8 cellular contexts compared by ENCODE assay signal in genomic region chr10:109922976-109923921, GRCh38. TPM values are rescaled to one million over a fixed set of nuclear protein-coding genes. Genes with fewer than 3 reads are reported as not detected.
A peak's percentile ranks its signal among the peaks of the same experiment; 100 is the strongest.
DNase-seq lines count a peak whose midpoint lies in the region; ATAC-seq and TF ChIP-seq lines count a peak whose summit lies in the region.

Gene XPNPEP1 (minus strand): TSS chr10:109923511. CDS start chr10:109923433, 78 bp downstream.

- peaks cover 18% of the 10 kb centered on the region; the same call in 1 of the 2 replicates for H3K36me3 Mint-ChIP-seq in HFFc6 (ENCODE audit: low read depth)

- H3K27ac ChIP-seq in adrenal gland, result peak within 1 kb of the TSS in 4 of 5 donors; percentile 75 to 97 (median 92)
- H3K27ac ChIP-seq in left ventricle myocardium inferior (replicated peaks), result peak within 1 kb of the TSS; percentile 96
- peak within 1 kb of the TSS; percentile 99 for H3K27ac ChIP-seq in psoas muscle

- H3K27ac Mint-ChIP-seq in HFFc6, result peak within 1 kb of the TSS; percentile 88

- ATAC-seq in psoas muscle, result peak; percentile 98 to 99 (median 98)

- H3K4me3 ChIP-seq in GM12865 (ENCODE audit: low read depth, low read length) (peak within 1 kb of the TSS; percentile 86), adrenal gland (peak within 1 kb of the TSS; percentile 67 to 99 (median 72)), left ventricle myocardium inferior (peak within 1 kb of the TSS; percentile 97), psoas muscle (peak within 1 kb of the TSS; percentile 95)

- intact Hi-C loops in T-helper 1 cell treated with Interleukin-12 subunit alpha and Interleukin-12 subunit beta and Interleukin-4 antibody, amounts not matched to agents 30 ng/mL and 1 ng/mL, for 36 hours (cut with micrococcal nuclease), result loop anchor here (1.0 to 5.0 kb wide), 12 partner anchors 8 to 994 kb away; partner anchors contain the start of genes BBIP1, PDCD4 and SHOC2
- intact Hi-C loops in adrenal gland (cut with DNase I) (no loop called here), left ventricle myocardium inferior (cut with micrococcal nuclease) (no loop called here), psoas muscle (cut with DNase I) (loop anchor here in 1 of 2 donors (2.0 to 5.0 kb wide), 2 partner anchors 36 to 86 kb away; no protein-coding TSS in a partner anchor)

- peak; percentile 91 for DNase-seq in GM12865 (ENCODE audit: low read depth)
- peak; percentile 79 for DNase-seq in HFFc6
- DNase-seq in NAMALWA (ENCODE audit: low spot score), result peak; percentile 89
- peak; percentile 89 to 94 (median 91) for DNase-seq in adrenal gland
- DNase-seq in left ventricle myocardium inferior, result peak; percentile 90
- peak; percentile 90 to 94 for DNase-seq in psoas muscle
- DNase-seq in ureter (ENCODE audit: low spot score), result peak; percentile 89

- 2 to 16% (median 8%) methylated on average over 15 to 105 of the region's 105 CpGs for WGBS in adrenal gland, 4 donors
- 1% methylated on average over 82 to 104 of the region's 105 CpGs for WGBS in psoas muscle, 3 donors

- H3K4me1 ChIP-seq in adrenal gland (replicated peaks in 1 of 2) (peaks cover 10 to 22% of the 10 kb centered on the region in 2 donors), left ventricle myocardium inferior (peaks cover 28% of the 10 kb centered on the region), psoas muscle (peaks cover 13% of the 10 kb centered on the region)

- no peaks in the 10 kb centered on the region for H3K9me3 Mint-ChIP-seq in HFFc6

- H3K9me3 ChIP-seq in adrenal gland (replicated peaks in 1 of 3) (no peaks in the 10 kb centered on the region), left ventricle myocardium inferior (replicated peaks) (no peaks in the 10 kb centered on the region), psoas muscle (no peaks in the 10 kb centered on the region)

- peaks cover 45% of the 10 kb centered on the region for H3K4me1 Mint-ChIP-seq in HFFc6 (ENCODE audit: low read depth)

- TF ChIP-seq CTCF in GM12865 (IDR thresholded peaks at IDR 0.05; ENCODE audit: insufficient read depth, low read depth, low read length, missing control alignments) (no peak), HFFc6 (IDR thresholded peaks at IDR 0.05) (no peak), adrenal gland (IDR thresholded peaks at IDR 0.05) (no peak), left ventricle myocardium inferior (IDR thresholded peaks at IDR 0.05; ENCODE audit: borderline replicate concordance) (no peak), psoas muscle (IDR thresholded peaks at IDR 0.05) (no peak)

- H3K27me3 ChIP-seq in adrenal gland, result no peaks in the 10 kb centered on the region
- H3K27me3 ChIP-seq in left ventricle myocardium inferior (ENCODE audit: low read depth), result no peaks in the 10 kb centered on the region
- no peaks in the 10 kb centered on the region for H3K27me3 ChIP-seq in psoas muscle (ENCODE audit: insufficient read depth in 3 of 3, low read length in 2 of 3)

- H3K4me3 Mint-ChIP-seq in HFFc6, result peak within 1 kb of the TSS; percentile 95

- peak; percentile 89 to 96 for TF ChIP-seq POLR2A in adrenal gland (IDR thresholded peaks at IDR 0.05)

- peaks cover 1% of the 10 kb centered on the region; the same call in 1 of the 2 replicates for H3K27me3 Mint-ChIP-seq in HFFc6 (ENCODE audit: insufficient read depth)

- H3K36me3 ChIP-seq in adrenal gland (replicated peaks in 1 of 2), result no peaks in the 10 kb centered on the region
- H3K36me3 ChIP-seq in left ventricle myocardium inferior, result no peaks in the 10 kb centered on the region
- H3K36me3 ChIP-seq in psoas muscle (ENCODE audit: insufficient read depth in 1 of 2, low read depth in 1 of 2), result no peaks in the 10 kb centered on the region

RNA-seq across cellular contexts. Expression of gene XPNPEP1, which starts in this region (rescaled TPM):
- total RNA-seq in HFFc6 (2021; fragmentation: NEBNext Ultra II Directional; extraction: Animal tissue kit (Norgen Biotek cat#: 25700)), result 10 to 100 TPM; 54.1 to 62.7 (median 58.9) TPM
- total RNA-seq in T-helper 1 cell treated with Interleukin-12 subunit alpha and Interleukin-12 subunit beta and Interleukin-4 antibody, amounts not matched to agents 30 ng/mL and 1 ng/mL, for 36 hours, result 74.8 and 93.2 TPM in 2 replicates
- total RNA-seq in adrenal gland (10 to 100 TPM; 43.4 to 74.0 (median 58.4) TPM), left ventricle myocardium inferior (35.7 TPM), psoas muscle (10 to 100 TPM; 34.9 to 62.3 (median 43.8) TPM), ureter (106 TPM)
- polyA plus RNA-seq in adrenal gland (10 to 100 TPM; 17.8 to 62.7 (median 29.0) TPM), psoas muscle (10 to 100 TPM; 22.6 to 37.3 (median 29.1) TPM)

Comparison
In these comparisons a context has a peak if more than half of its experiments do, and no peak if none do; other contexts are left out.
1. Peak in every context shown above with its lines: DNase-seq, ATAC-seq, H3K4me3 ChIP-seq and H3K27ac ChIP-seq.